Comparison of ENCODE assay signal across 10 cellular contexts in genomic region chr22:35649636-35650250, GRCh38. TPM values are rescaled to one million over a fixed set of nuclear protein-coding genes. Genes with fewer than 3 reads are reported as not detected.
DNase-seq lines count a peak whose midpoint lies in the region; ATAC-seq, FAIRE-seq and TF ChIP-seq lines count a peak whose summit lies in the region.
"Had no signal": no experiment of that assay in that cellular context is flagged by ENCODE, and none has a peak within 500 bp of the region (broad histone marks: within the 10 kb centered on the region; RNA-seq: fewer than 3 reads in every experiment).

No MANE protein-coding gene starts in this region.

- no peak for TF ChIP-seq POLR2A in A549 (IDR thresholded peaks at IDR 0.05; ENCODE audit: low read length)

- no peaks in the 10 kb centered on the region for H3K36me3 Mint-ChIP-seq in astrocyte (ENCODE audit: low read depth, unreplicated experiment)

- H3K27me3 Mint-ChIP-seq in astrocyte (ENCODE audit: low read depth, unreplicated experiment) = peaks cover 4% of the 10 kb centered on the region

- H3K9ac ChIP-seq in astrocyte (ENCODE audit: low read length) = no peak overlapping the region

- no peak for TF ChIP-seq EP300 in A549 (IDR thresholded peaks at IDR 0.05)

- FAIRE-seq in A549 (lab: Jason Lieb, UNC) (no peak), astrocyte (lab: Jason Lieb, UNC) (no peak)

- H4K20me1 ChIP-seq in astrocyte (ENCODE audit: insufficient read depth, low read length) = no peaks in the 10 kb centered on the region

- no peaks in the 10 kb centered on the region for H3K36me3 ChIP-seq in astrocyte (ENCODE audit: insufficient read depth, low read length)
- H3K36me3 ChIP-seq in muscle layer of duodenum (ENCODE audit: control insufficient read depth in 1 of 2, insufficient read depth in 2 of 2, low read length in 2 of 2) = no peaks in the 10 kb centered on the region

- H2AFZ ChIP-seq in astrocyte (ENCODE audit: low read depth, low read length) = no peak overlapping the region

- no peak for DNase-seq in A549 (ENCODE audit: low read depth in 1 of 2, low spot score in 1 of 2)
- DNase-seq in astrocyte (ENCODE audit: low read depth) = no peak
- DNase-seq in central memory CD4-positive, alpha-beta T cell = no peak
- no peak for DNase-seq in anterior cingulate cortex (lab: John Stamatoyannopoulos, UW)
- DNase-seq: body of pancreas, NCI-H2029 treated with DMSO at 0.1 percent for 48 hours had no signal

- H3K4me1 ChIP-seq in A549 (peaks cover 9% of the 10 kb centered on the region; the same call in 2 of the 3 replicates), astrocyte (ENCODE audit: insufficient read depth, low read length) (peaks cover 22% of the 10 kb centered on the region), muscle layer of duodenum (ENCODE audit: control insufficient read depth in 1 of 2, insufficient read depth in 2 of 2, low read length in 2 of 2) (peaks cover 9 to 13% of the 10 kb centered on the region in 2 donors)

- H3K27ac ChIP-seq in A549 = peak overlapping the region; percentile 87 to 96; a peak in 5 of 6 replicates
- H3K27ac ChIP-seq in astrocyte (ENCODE audit: low read depth, low read length) = no peak overlapping the region
- H3K27ac ChIP-seq in muscle layer of duodenum (ENCODE audit: low read length) = peak overlapping the region; percentile 100

- TF ChIP-seq CTCF in A549 (IDR thresholded peaks at IDR 0.05) (no peak), GM12875 (IDR thresholded peaks at IDR 0.05; ENCODE audit: borderline replicate concordance, insufficient read depth, low read depth, low read length) (no peak), astrocyte (IDR thresholded peaks at IDR 0.05; ENCODE audit: insufficient read depth, low read depth, low read length) (no peak)

- peak overlapping the region; percentile 92 for H3K27ac Mint-ChIP-seq in astrocyte (ENCODE audit: unreplicated experiment)

- ATAC-seq in A549 (no peak), HG03457 (IDR thresholded peaks at IDR 0.05; ENCODE audit: unreplicated experiment) (no peak), GM21717 (IDR thresholded peaks at IDR 0.05; ENCODE audit: unreplicated experiment) (no peak)
- ATAC-seq: body of pancreas had no signal

- POLR2A ChIA-PET in A549 (lab: Yijun Ruan, JAX) = interaction anchor here (0.6 kb wide), 1 partner anchor 268 kb away, joined by 4 read pairs; no protein-coding TSS in a partner anchor

- H3K4me3 ChIP-seq in A549 = no peak overlapping the region
- peak overlapping the region; percentile 49 for H3K4me3 ChIP-seq in GM12875 (ENCODE audit: low read depth, low read length)
- H3K4me3 ChIP-seq in astrocyte (ENCODE audit: insufficient read depth, low read depth, low read length) = no peak overlapping the region
- peak overlapping the region; percentile 81 to 100 for H3K4me3 ChIP-seq in muscle layer of duodenum (ENCODE audit: low read depth in 1 of 2, low read length in 2 of 2)

- 88% methylated on average over 7 of the region's 7 CpGs for WGBS in A549 (ENCODE audit: missing lambda C conversion rate)

- H3K79me2 ChIP-seq in astrocyte (ENCODE audit: insufficient read depth, low read length) = no peaks in the 10 kb centered on the region

- H3K9me3 ChIP-seq in A549 (no peaks in the 10 kb centered on the region), astrocyte (ENCODE audit: insufficient read depth, low read depth, low read length) (no peaks in the 10 kb centered on the region), muscle layer of duodenum (ENCODE audit: control insufficient read depth in 1 of 2, low read length in 2 of 2) (no peaks in the 10 kb centered on the region)
- H3K9me3 ChIP-seq: body of pancreas had no signal

- H3K4me2 ChIP-seq in A549 = peak overlapping the region; percentile 90
- no peak overlapping the region for H3K4me2 ChIP-seq in astrocyte (ENCODE audit: low read length)

- CTCF ChIA-PET in A549 (lab: Yijun Ruan, JAX) = interaction anchor here (0.7 to 1.5 kb wide), 2 partner anchors 22 to 416 kb away, joined by 4 read pairs; no protein-coding TSS in a partner anchor

- TF ChIP-seq RAD21 in A549 (conservative IDR thresholded peaks at IDR 0.05 in 1 of 2, IDR thresholded peaks at IDR 0.05 in 1 of 2) = no peak

- H3K4me3 Mint-ChIP-seq in astrocyte (ENCODE audit: unreplicated experiment) = peak overlapping the region; percentile 84

- H3K27me3 ChIP-seq in astrocyte (ENCODE audit: insufficient read depth, low read length) (no peaks in the 10 kb centered on the region), muscle layer of duodenum (ENCODE audit: low read depth, low read length) (no peaks in the 10 kb centered on the region)
- H3K27me3 ChIP-seq: body of pancreas had no signal

- H3K4me1 Mint-ChIP-seq in astrocyte (ENCODE audit: low read depth, unreplicated experiment) = peaks cover 7% of the 10 kb centered on the region

- H3K9me3 Mint-ChIP-seq in astrocyte (ENCODE audit: unreplicated experiment) = peaks cover 9% of the 10 kb centered on the region

TF ChIP-seq in A549, 52 proteins besides CTCF, POLR2A, EP300 and RAD21:
- TF ChIP-seq REST (IDR thresholded peaks at IDR 0.05) = no peak
- TF ChIP-seq HOXA7 (CRISPR knock-in tag; IDR thresholded peaks at IDR 0.05) = no peak
- TF ChIP-seq EHF (CRISPR knock-in tag; IDR thresholded peaks at IDR 0.05) = no peak
- no peak for TF ChIP-seq PBX3 (IDR thresholded peaks at IDR 0.05)

RNA-seq across cellular contexts. Expression of gene APOL6, which starts 1.5 kb away (rescaled TPM):
- 2.5 and 2.7 TPM in 2 replicates for polyA plus RNA-seq in A549 (2011; rRNA removed)
- 0.28 and 0.29 TPM in 2 replicates for polyA plus RNA-seq in A549 (2012; cell fraction: cytosol; rRNA removed)
- polyA plus RNA-seq in A549 (2012; cell fraction: nucleus; rRNA removed) = 0.31 and 0.38 TPM in 2 replicates
- 1.3 to 1.9 TPM (median 1.8 TPM) in 3 replicates for polyA plus RNA-seq in A549 (2017; fragmentation: RNase III; extraction: RNeasy Plus Mini Kit Qiagen cat#74134 plus additional on column Dnase treatment)
- 4.2 and 5.2 TPM in 2 replicates for polyA minus RNA-seq in A549 (2011; rRNA and poly(A)+ RNA removed)
- 5.9 and 7.6 TPM in 2 replicates for total RNA-seq in astrocyte

RNA-seq across cellular contexts. Expression of gene MB, which starts 32.6 kb away (rescaled TPM):
- polyA plus RNA-seq in A549 (2011; rRNA removed) (9.5 and 12.1 TPM in 2 replicates), A549 (2017; fragmentation: RNase III; extraction: RNeasy Plus Mini Kit Qiagen cat#74134 plus additional on column Dnase treatment) (6.9 to 9.2 TPM (median 8.5 TPM) in 3 replicates)
- 12.3 and 14.1 TPM in 2 replicates for polyA plus RNA-seq in A549 (2012; cell fraction: cytosol; rRNA removed)
- polyA plus RNA-seq in A549 (2012; cell fraction: nucleus; rRNA removed) = 7.0 and 10.8 TPM in 2 replicates
- 2.7 and 4.3 TPM in 2 replicates for polyA minus RNA-seq in A549 (2011; rRNA and poly(A)+ RNA removed)
- not detected in 2 replicates for total RNA-seq in astrocyte

Comparison
In these comparisons a context has a peak if more than half of its experiments do, and no peak if none do; other contexts are left out.
1. H3K4me3 ChIP-seq: peak in GM12875 (single experiment) and muscle layer of duodenum (2 of 2); none in A549 (single experiment) and astrocyte (single experiment).